In genomic region chr3:148439254-148439822, GRCh38 we compare ENCODE assay signal across 24 cellular contexts.
DNase-seq lines count a peak whose midpoint lies in the region; ATAC-seq and TF ChIP-seq lines count a peak whose summit lies in the region.
"Had no signal": no experiment of that assay in that cellular context is flagged by ENCODE, and none has a peak within 500 bp of the region (broad histone marks: within the 10 kb centered on the region; RNA-seq: fewer than 3 reads in every experiment).

No MANE protein-coding gene starts in this region.

- no peaks in the 10 kb centered on the region for H4K20me1 ChIP-seq in neural progenitor cell (ENCODE audit: low read depth)

- no peak for TF ChIP-seq CTCF in neural progenitor cell (IDR thresholded peaks at IDR 0.05)

- H3K4me3 ChIP-seq in neural progenitor cell, result no peak overlapping the region
- no peak overlapping the region for H3K4me3 ChIP-seq in effector memory CD4-positive, alpha-beta T cell (ENCODE audit: insufficient read depth, low read depth, low read length, poor library complexity, severe bottlenecking)
- H3K4me3 ChIP-seq: GM23248, heart left ventricle, smooth muscle cell, testis had no signal

- H3K4me3 Mint-ChIP-seq in neural progenitor cell, result no peak overlapping the region
- H3K4me3 Mint-ChIP-seq: naive B cell had no signal

- ATAC-seq in GM19328 (IDR thresholded peaks at IDR 0.05; ENCODE audit: unreplicated experiment), result peak; percentile 52
- ATAC-seq in GM21576 (IDR thresholded peaks at IDR 0.05; ENCODE audit: unreplicated experiment), result peak; percentile 59
- ATAC-seq in HG03442 (IDR thresholded peaks at IDR 0.05; ENCODE audit: unreplicated experiment), result peak; percentile 68
- ATAC-seq: activated CD4-positive, CD25-positive, alpha-beta regulatory T cell treated with anti-CD3 and anti-CD28 coated beads, Interleukin-2, amount 50 U/mL, for 24 hours; heart left ventricle had no signal

- no peak overlapping the region for H3K27ac ChIP-seq in neural progenitor cell
- H3K27ac ChIP-seq in effector memory CD4-positive, alpha-beta T cell (ENCODE audit: insufficient read depth, low read length, poor library complexity, severe bottlenecking), result no peak overlapping the region
- H3K27ac ChIP-seq: GM23248, heart left ventricle, testis had no signal

- H2AFZ ChIP-seq in neural progenitor cell (replicated peaks), result peak overlapping the region; percentile 64
- H2AFZ ChIP-seq: GM23248 had no signal

- no peak overlapping the region for H3K9ac ChIP-seq in neural progenitor cell
- H3K9ac ChIP-seq: GM23248 had no signal

- no peaks in the 10 kb centered on the region for H3K79me2 ChIP-seq in neural progenitor cell (ENCODE audit: low read depth)

- H3K4me1 ChIP-seq in neural progenitor cell, result peaks cover 7% of the 10 kb centered on the region
- H3K4me1 ChIP-seq in effector memory CD4-positive, alpha-beta T cell (ENCODE audit: control insufficient read depth, insufficient read depth, low read length, poor library complexity, severe bottlenecking), result no peaks in the 10 kb centered on the region
- H3K4me1 ChIP-seq: heart left ventricle, testis had no signal

- H3K27ac Mint-ChIP-seq in neural progenitor cell, result no peak overlapping the region
- H3K27ac Mint-ChIP-seq: naive B cell had no signal

- no peak overlapping the region for H3K4me2 ChIP-seq in neural progenitor cell
- H3K4me2 ChIP-seq: smooth muscle cell had no signal

- H3K36me3 ChIP-seq in neural progenitor cell, result no peaks in the 10 kb centered on the region
- no peaks in the 10 kb centered on the region for H3K36me3 ChIP-seq in effector memory CD4-positive, alpha-beta T cell (ENCODE audit: control insufficient read depth, insufficient read depth, low read length)
- H3K36me3 ChIP-seq: heart left ventricle had no signal

- no peaks in the 10 kb centered on the region for H3K9me3 Mint-ChIP-seq in neural progenitor cell

- H3K27me3 ChIP-seq in neural progenitor cell, result no peaks in the 10 kb centered on the region
- no peaks in the 10 kb centered on the region for H3K27me3 ChIP-seq in effector memory CD4-positive, alpha-beta T cell (replicated peaks; ENCODE audit: control insufficient read depth, insufficient read depth, low read length, poor library complexity, severe bottlenecking)
- H3K27me3 ChIP-seq: heart left ventricle, testis had no signal

- no peaks in the 10 kb centered on the region for H3K27me3 Mint-ChIP-seq in neural progenitor cell (ENCODE audit: insufficient read depth, low read depth)
- H3K27me3 Mint-ChIP-seq: naive B cell had no signal

- H3K36me3 Mint-ChIP-seq in neural progenitor cell, result no peaks in the 10 kb centered on the region
- H3K36me3 Mint-ChIP-seq: naive B cell had no signal

- H3K9me3 ChIP-seq in neural progenitor cell (ENCODE audit: low read depth), result no peaks in the 10 kb centered on the region
- H3K9me3 ChIP-seq in effector memory CD4-positive, alpha-beta T cell (ENCODE audit: control insufficient read depth, low read length), result no peaks in the 10 kb centered on the region
- H3K9me3 ChIP-seq: testis had no signal

- DNase-seq in neural progenitor cell (ENCODE audit: low spot score) (peak; percentile 50), NK-92 (lab: John Stamatoyannopoulos, UW; ENCODE audit: unreplicated experiment) (no peak)
- DNase-seq in effector memory CD4-positive, alpha-beta T cell, result no peak
- no peak for DNase-seq in activated CD4-positive, alpha-beta T cell treated with anti-CD3 and anti-CD28 coated beads, Interleukin-2, amount 50 U/mL, for 4 hours
- DNase-seq: activated gamma-delta T cell treated with Interleukin-2 at 50 U/mL for 16 hours, AML-193, anterior cingulate cortex, cerebellar nuclear complex, EL, GM23248, heart left ventricle, MM.1S, naive B cell, NCI-H2029 treated with DMSO at 0.1 percent for 48 hours, NCI-H510A treated with DMSO at 0.1 percent for 48 hours, OCI-M1, posterior cingulate gyrus, SHP77 treated with DMSO at 0.1 percent for 48 hours, testis had no signal

- peaks cover 9% of the 10 kb centered on the region for H3K4me1 Mint-ChIP-seq in neural progenitor cell
- H3K4me1 Mint-ChIP-seq: naive B cell had no signal

- H3F3A ChIP-seq in neural progenitor cell (ENCODE audit: low read depth), result no peaks in the 10 kb centered on the region
